1 cellular context compared by ENCODE assay signal in genomic region chr2:219553463-219553862, GRCh38.
TF ChIP-seq lines count a peak whose summit lies in the region.

No MANE protein-coding gene starts in this region.

TF ChIP-seq in HepG2, 621 proteins besides CTCF, POLR2A, EP300 and RAD21:
- TF ChIP-seq ZHX1 (CRISPR knock-in tag; IDR thresholded peaks at IDR 0.05; ENCODE audit: low read depth) (peak; percentile 42; the same call in 1 of the 2 replicates), ZFP36L1 (CRISPR knock-in tag; IDR thresholded peaks at IDR 0.05) (0 out of 2 replicates have a peak, but pooled peaks have one; percentile 35), POLR2AphosphoS2 (IDR thresholded peaks at IDR 0.05; ENCODE audit: low read depth, low read length) (0 out of 2 replicates have a peak, but pooled peaks have one; percentile 27), HNF4A (CRISPR knock-in tag; IDR thresholded peaks at IDR 0.05) (no peak)
TF ChIP-seq in HepG2: peak in this region for 3.
